ENCODE assay signal across 12 cellular contexts in genomic region chr3:68919000-68919399, GRCh38.
DNase-seq lines count a peak whose midpoint lies in the region; ATAC-seq and TF ChIP-seq lines count a peak whose summit lies in the region.
"Had no signal": no experiment of that assay in that cellular context is flagged by ENCODE, and none has a peak within 500 bp of the region (broad histone marks: within the 10 kb centered on the region; RNA-seq: fewer than 3 reads in every experiment).

No MANE protein-coding gene starts in this region.

- no peaks in the 10 kb centered on the region for H3K27me3 ChIP-seq in brain microvascular endothelial cell (replicated peaks)

- H3K4me3 ChIP-seq in brain microvascular endothelial cell (ENCODE audit: low read depth, low read length): no peak overlapping the region
- H3K4me3 ChIP-seq: K562 had no signal

- in situ Hi-C loops in KBM-7 (cut with MboI; ENCODE audit: low pct_unique_long_range_greater_than_20kb, low sequenced_read_pairs) (no loop called here), brain microvascular endothelial cell (cut with HindIII; ENCODE audit: low pct_ligation_motif_present, low sequenced_read_pairs) (no loop called here)

- DNase-seq in AG20443 (ENCODE audit: low spot score) (peak; percentile 26), KBM-7 (peak; percentile 16), brain microvascular endothelial cell (peak; percentile 31), islet precursor cell (peak; percentile 80), NCI-H2171 (lab: John Stamatoyannopoulos, UW) (no peak), DMS79 (lab: John Stamatoyannopoulos, UW) (no peak)
- DNase-seq: activated CD8-positive, alpha-beta memory T cell treated with anti-CD3 and anti-CD28 coated beads, Interleukin-2, amount 10 ng/mL, durations not matched to agents 7 days and 5 days; C1 segment of cervical spinal cord; effector memory CD8-positive, alpha-beta T cell had no signal

- TF ChIP-seq CTCF in brain microvascular endothelial cell (IDR thresholded peaks at IDR 0.05; ENCODE audit: low read depth, low read length, missing control alignments): no peak

- no peak overlapping the region for H3K27ac ChIP-seq in brain microvascular endothelial cell

- no peaks in the 10 kb centered on the region for H3K36me3 ChIP-seq in brain microvascular endothelial cell (replicated peaks)

- ATAC-seq in GM21576 (IDR thresholded peaks at IDR 0.05; ENCODE audit: unreplicated experiment) (no peak), HG03457 (IDR thresholded peaks at IDR 0.05; ENCODE audit: unreplicated experiment) (no peak)
- ATAC-seq: activated CD8-positive, alpha-beta memory T cell treated with anti-CD3 and anti-CD28 coated beads, Interleukin-2, amount 10 ng/mL, durations not matched to agents 7 days and 5 days; effector memory CD8-positive, alpha-beta T cell; K562 had no signal

Comparison
In these comparisons a context has a peak if more than half of its experiments do, and no peak if none do; other contexts are left out.
1. DNase-seq: peak in AG20443 (single experiment), KBM-7 (single experiment), brain microvascular endothelial cell (single experiment) and islet precursor cell (single experiment); none in NCI-H2171 (single experiment) and DMS79 (single experiment).